14 cellular contexts compared by ENCODE assay signal in the genomic region with DNA sequence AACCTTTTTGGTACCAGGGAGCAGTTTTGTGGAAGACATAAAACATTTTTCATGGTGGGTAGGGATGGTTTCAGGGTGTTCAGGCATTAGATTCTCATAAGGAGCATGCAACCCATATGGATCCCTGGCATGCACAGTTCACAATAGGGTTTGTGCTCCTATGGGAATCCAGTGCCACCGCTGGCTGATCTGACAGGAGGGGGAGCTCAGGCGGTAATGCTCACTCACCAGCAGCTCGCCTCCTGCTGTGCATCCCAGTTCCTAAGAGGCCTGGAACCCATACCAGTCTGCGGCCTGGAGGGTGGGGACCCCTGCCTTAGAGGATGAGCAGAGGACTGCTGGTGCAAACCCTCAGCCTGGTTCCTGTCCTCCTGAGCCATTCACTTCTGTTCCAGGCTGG.
"Had no signal": no experiment of that assay in that cellular context is flagged by ENCODE, and none has a peak within 500 bp of the region (broad histone marks: within the 10 kb centered on the region; RNA-seq: fewer than 3 reads in every experiment).

No MANE protein-coding gene starts in this region.

- H3K27ac Mint-ChIP-seq: activated T-cell treated with anti-CD3 and anti-CD28 coated beads, Interleukin-2, amount 50 U/mL, for 72 hours; stimulated activated memory B cell treated with anti-CD40 and anti-IgM and Interleukin-4, amounts not matched to agents 10 μg/mL and 1 μg/mL and 100 μg/mL, for 72 hours had no signal

- H3K9me3 ChIP-seq: gastrocnemius medialis, heart left ventricle, ovary had no signal

- H3K4me1 ChIP-seq: gastrocnemius medialis had no signal

- H3K27me3 Mint-ChIP-seq: stimulated activated memory B cell treated with anti-CD40 and anti-IgM and Interleukin-4, amounts not matched to agents 10 μg/mL and 1 μg/mL and 100 μg/mL, for 72 hours had no signal

- FAIRE-seq: bronchial epithelial cell, small intestine had no signal

- H3K36me3 Mint-ChIP-seq: stimulated activated memory B cell treated with anti-CD40 and anti-IgM and Interleukin-4, amounts not matched to agents 10 μg/mL and 1 μg/mL and 100 μg/mL, for 72 hours had no signal

- H3K4me3 ChIP-seq: gastrocnemius medialis, heart left ventricle, ovary had no signal

- DNase-seq: activated CD4-positive, alpha-beta T cell treated with anti-CD3 and anti-CD28 coated beads, Interleukin-2, amount 50 U/mL, for 4 hours; activated effector memory CD4-positive, alpha-beta T cell treated with anti-CD3 and anti-CD28 coated beads, Interleukin-2, amount 50 U/mL, for 16 hours; activated naive CD4-positive, alpha-beta T cell treated with anti-CD3 and anti-CD28 coated beads, Interleukin-2, amount 50 U/mL, for 16 hours; effector CD8-positive, alpha-beta T cell; gastrocnemius medialis; heart left ventricle; small intestine; stimulated activated CD4-positive, alpha-beta T cell treated with anti-CD3 and anti-CD28 coated beads, Interleukin-4, amount 100 ng/mL, for 4 hours; T-helper 2 cell had no signal

- H3K27ac ChIP-seq: gastrocnemius medialis, ovary, VCaP had no signal

- H3K27me3 ChIP-seq: gastrocnemius medialis, heart left ventricle, ovary had no signal

- H3K36me3 ChIP-seq: gastrocnemius medialis, heart left ventricle, ovary had no signal
